ENCODE assay signal across 23 cellular contexts in genomic region chr15:58448906-58449305, GRCh38. TPM values are rescaled to one million over a fixed set of nuclear protein-coding genes. Genes with fewer than 3 reads are reported as not detected.
DNase-seq lines count a peak whose midpoint lies in the region; ATAC-seq, FAIRE-seq and TF ChIP-seq lines count a peak whose summit lies in the region.
"Had no signal": no experiment of that assay in that cellular context is flagged by ENCODE, and none has a peak within 500 bp of the region (broad histone marks: within the 10 kb centered on the region; RNA-seq: fewer than 3 reads in every experiment).

No MANE protein-coding gene starts in this region.

- H3K56ac ChIP-seq in H1 (replicated peaks; ENCODE audit: insufficient read length, low read depth, low read length): no peak overlapping the region

- no peak for ATAC-seq in stimulated activated naive CD8-positive, alpha-beta T cell treated with anti-CD3 and anti-CD28 coated beads, Interleukin-15, amount 100 ng/mL, for 72 hours
- ATAC-seq in right lobe of liver: no peak
- ATAC-seq in activated CD8-positive, alpha-beta T cell treated with anti-CD3 and anti-CD28 coated beads for 36 hours: no peak
- no peak for ATAC-seq in activated naive CD8-positive, alpha-beta T cell treated with anti-CD3 and anti-CD28 coated beads, Interleukin-2, amount 50 U/mL, for 24 hours
- ATAC-seq: HCT116 had no signal

- no peak overlapping the region for H3K4me3 ChIP-seq in SJCRH30
- H3K4me3 ChIP-seq in H1 (ENCODE audit: extremely low read depth in 1 of 4, insufficient read depth in 2 of 4, low read depth in 3 of 4, low read length in 4 of 4): no peak overlapping the region
- H3K4me3 ChIP-seq in right lobe of liver: no peak overlapping the region
- H3K4me3 ChIP-seq: BLaER1 treated with 17β-estradiol and CSF1 and Interleukin-3, amounts not matched to agents 10 nM and 100 nM had no signal

- H3K4me1 Mint-ChIP-seq in stimulated activated naive CD8-positive, alpha-beta T cell treated with anti-CD3 and anti-CD28 coated beads, Interleukin-15, Interleukin-2, amounts not matched to agents 100 ng/mL and 50 ng/mL, for 24 hours (ENCODE audit: low read depth): peaks cover 30% of the 10 kb centered on the region
- peaks cover 32% of the 10 kb centered on the region for H3K4me1 Mint-ChIP-seq in stimulated activated naive CD8-positive, alpha-beta T cell treated with anti-CD3 and anti-CD28 coated beads, Interleukin-15, amount 100 ng/mL, for 72 hours
- H3K4me1 Mint-ChIP-seq in activated CD8-positive, alpha-beta T cell treated with anti-CD3 and anti-CD28 coated beads for 36 hours (ENCODE audit: low read depth): peaks cover 16% of the 10 kb centered on the region
- H3K4me1 Mint-ChIP-seq in activated naive CD8-positive, alpha-beta T cell treated with anti-CD3 and anti-CD28 coated beads, Interleukin-2, amount 50 U/mL, for 24 hours: peaks cover 41% of the 10 kb centered on the region

- no peak overlapping the region for H3K4me2 ChIP-seq in H1 (ENCODE audit: insufficient read depth in 1 of 2, low read depth in 2 of 2, low read length in 2 of 2)

- no peak overlapping the region for H3K18ac ChIP-seq in H1 (ENCODE audit: extremely low read depth, low read length)

- H2BK15ac ChIP-seq in H1 (ENCODE audit: low read length): no peak overlapping the region

- H2AK5ac ChIP-seq in H1 (ENCODE audit: low read depth, low read length): no peak overlapping the region

- no peak overlapping the region for H3K4me3 Mint-ChIP-seq in stimulated activated naive CD8-positive, alpha-beta T cell treated with anti-CD3 and anti-CD28 coated beads, Interleukin-15, Interleukin-2, amounts not matched to agents 100 ng/mL and 50 ng/mL, for 24 hours
- H3K4me3 Mint-ChIP-seq in stimulated activated naive CD8-positive, alpha-beta T cell treated with anti-CD3 and anti-CD28 coated beads, Interleukin-15, amount 100 ng/mL, for 72 hours: no peak overlapping the region
- no peak overlapping the region for H3K4me3 Mint-ChIP-seq in activated CD8-positive, alpha-beta T cell treated with anti-CD3 and anti-CD28 coated beads for 36 hours
- H3K4me3 Mint-ChIP-seq in activated naive CD8-positive, alpha-beta T cell treated with anti-CD3 and anti-CD28 coated beads, Interleukin-2, amount 50 U/mL, for 24 hours: no peak overlapping the region
- H3K4me3 Mint-ChIP-seq: CD14-positive monocyte; CD4-positive, alpha-beta T cell; CD8-positive, alpha-beta memory T cell; H9; HFFc6 had no signal

- H2BK20ac ChIP-seq in H1 (ENCODE audit: low read length): no peak overlapping the region

- TF ChIP-seq CTCF in H1 (IDR thresholded peaks at IDR 0.05; ENCODE audit: control extremely low read depth in 1 of 3, insufficient read depth in 1 of 3, low read depth in 1 of 3, low read length in 3 of 3): no peak
- TF ChIP-seq CTCF in right lobe of liver (IDR thresholded peaks at IDR 0.05): no peak
- no peak for TF ChIP-seq CTCF in activated CD8-positive, alpha-beta T cell treated with anti-CD3 and anti-CD28 coated beads for 36 hours (IDR thresholded peaks at IDR 0.05)

- H2BK12ac ChIP-seq in H1 (ENCODE audit: low read depth, low read length): no peak overlapping the region

- 0 out of 2 replicates have a peak overlapping the region, but pooled peaks have one; percentile 26 for H2AFZ ChIP-seq in H1 (ENCODE audit: low read length)

- 93% methylated on average over 10 of the region's 10 CpGs; no CpG with 5 or more reads in 1 of the 2 experiments for WGBS in H1 (ENCODE audit: extremely low coverage in 1 of 2, insufficient coverage in 1 of 2, insufficient read length in 1 of 2, insufficient replicate concordance in 2 of 2, low coverage in 1 of 2, low lambda C conversion rate in 2 of 2, missing lambda C conversion rate in 1 of 2), 2 experiments
- WGBS in right lobe of liver (ENCODE audit: insufficient coverage, low coverage, low lambda C conversion rate, missing lambda C conversion rate): 73% methylated on average over 3 of the region's 10 CpGs

- H3K27ac ChIP-seq in SJCRH30: peak overlapping the region; percentile 60
- no peak overlapping the region for H3K27ac ChIP-seq in H1 (ENCODE audit: low read depth, low read length)
- no peak overlapping the region for H3K27ac ChIP-seq in right lobe of liver
- H3K27ac ChIP-seq: 22Rv1 had no signal

- no peak overlapping the region for H3K9ac ChIP-seq in H1 (replicated peaks in 1 of 4; ENCODE audit: extremely low read depth in 1 of 4, low read depth in 3 of 4, low read length in 3 of 4)

- H3K36me3 Mint-ChIP-seq in stimulated activated naive CD8-positive, alpha-beta T cell treated with anti-CD3 and anti-CD28 coated beads, Interleukin-15, Interleukin-2, amounts not matched to agents 100 ng/mL and 50 ng/mL, for 24 hours (ENCODE audit: low read depth): no peaks in the 10 kb centered on the region
- H3K36me3 Mint-ChIP-seq in activated CD8-positive, alpha-beta T cell treated with anti-CD3 and anti-CD28 coated beads for 36 hours (ENCODE audit: low read depth): peaks cover 5% of the 10 kb centered on the region
- H3K36me3 Mint-ChIP-seq in activated naive CD8-positive, alpha-beta T cell treated with anti-CD3 and anti-CD28 coated beads, Interleukin-2, amount 50 U/mL, for 24 hours (ENCODE audit: low read depth): no peaks in the 10 kb centered on the region
- H3K36me3 Mint-ChIP-seq: CD14-positive monocyte had no signal

- DNase-seq in stimulated activated naive CD8-positive, alpha-beta T cell treated with anti-CD3 and anti-CD28 coated beads, Interleukin-15, amount 100 ng/mL, for 72 hours: no peak
- DNase-seq in SJCRH30 (peak; percentile 79 to 91), H1 (ENCODE audit: low read depth in 1 of 2, low spot score in 2 of 2) (no peak), right lobe of liver (no peak), GDM1 (lab: John Stamatoyannopoulos, UW) (no peak)
- DNase-seq in activated CD8-positive, alpha-beta T cell treated with anti-CD3 and anti-CD28 coated beads for 36 hours: no peak
- DNase-seq in activated naive CD8-positive, alpha-beta T cell treated with anti-CD3 and anti-CD28 coated beads, Interleukin-2, amount 50 U/mL, for 24 hours: no peak
- DNase-seq: BE2C; CD4-positive, alpha-beta T cell; CD8-positive, alpha-beta memory T cell; DMS 273 treated with DMSO at 0.1 percent for 48 hours; DMS79; H9; HFFc6 had no signal

- no peaks in the 10 kb centered on the region for H3K27me3 Mint-ChIP-seq in stimulated activated naive CD8-positive, alpha-beta T cell treated with anti-CD3 and anti-CD28 coated beads, Interleukin-15, Interleukin-2, amounts not matched to agents 100 ng/mL and 50 ng/mL, for 24 hours
- no peaks in the 10 kb centered on the region for H3K27me3 Mint-ChIP-seq in stimulated activated naive CD8-positive, alpha-beta T cell treated with anti-CD3 and anti-CD28 coated beads, Interleukin-15, amount 100 ng/mL, for 72 hours
- H3K27me3 Mint-ChIP-seq in activated CD8-positive, alpha-beta T cell treated with anti-CD3 and anti-CD28 coated beads for 36 hours: no peaks in the 10 kb centered on the region
- H3K27me3 Mint-ChIP-seq in activated naive CD8-positive, alpha-beta T cell treated with anti-CD3 and anti-CD28 coated beads, Interleukin-2, amount 50 U/mL, for 24 hours: no peaks in the 10 kb centered on the region
- H3K27me3 Mint-ChIP-seq: CD4-positive, alpha-beta T cell had no signal

- H3K27me3 ChIP-seq in SJCRH30: no peaks in the 10 kb centered on the region
- no peaks in the 10 kb centered on the region for H3K27me3 ChIP-seq in H1 (replicated peaks in 1 of 4; ENCODE audit: control insufficient read depth in 3 of 4, extremely low read depth in 1 of 4, insufficient read depth in 3 of 4, low read length in 3 of 4)
- H3K27me3 ChIP-seq in right lobe of liver: no peaks in the 10 kb centered on the region
- H3K27me3 ChIP-seq: BE2C; BLaER1 treated with 17β-estradiol and CSF1 and Interleukin-3, amounts not matched to agents 10 nM and 100 nM had no signal

- no peak overlapping the region for H3K14ac ChIP-seq in H1 (ENCODE audit: insufficient read length)

- H4K8ac ChIP-seq in H1 (ENCODE audit: extremely low read depth, insufficient read depth, low read length): no peak overlapping the region

- TF ChIP-seq RAD21 in H1 (IDR thresholded peaks at IDR 0.05 in 1 of 2, conservative IDR thresholded peaks at IDR 0.05 in 1 of 2; ENCODE audit: low read depth in 2 of 2, low read length in 2 of 2): no peak

- H3K27ac Mint-ChIP-seq in stimulated activated naive CD8-positive, alpha-beta T cell treated with anti-CD3 and anti-CD28 coated beads, Interleukin-15, Interleukin-2, amounts not matched to agents 100 ng/mL and 50 ng/mL, for 24 hours: peak overlapping the region; percentile 69
- H3K27ac Mint-ChIP-seq in stimulated activated naive CD8-positive, alpha-beta T cell treated with anti-CD3 and anti-CD28 coated beads, Interleukin-15, amount 100 ng/mL, for 72 hours: no peak overlapping the region
- H3K27ac Mint-ChIP-seq in activated CD8-positive, alpha-beta T cell treated with anti-CD3 and anti-CD28 coated beads for 36 hours: no peak overlapping the region
- H3K27ac Mint-ChIP-seq in activated naive CD8-positive, alpha-beta T cell treated with anti-CD3 and anti-CD28 coated beads, Interleukin-2, amount 50 U/mL, for 24 hours: no peak overlapping the region
- H3K27ac Mint-ChIP-seq: CD4-positive, alpha-beta T cell; H9; HFFc6 had no signal

- no peak for TF ChIP-seq EP300 in H1 (IDR thresholded peaks at IDR 0.05; ENCODE audit: borderline replicate concordance in 1 of 2, low read depth in 2 of 2, low read length in 2 of 2)

- H3K79me2 ChIP-seq in H1 (ENCODE audit: control insufficient read depth in 1 of 2, insufficient read depth in 2 of 2, low read length in 2 of 2): no peaks in the 10 kb centered on the region

- POLR2A ChIA-PET in H1 (lab: Charles Lee; ENCODE audit: partially characterized antibody): no interaction called here
- POLR2A ChIA-PET in activated CD8-positive, alpha-beta T cell treated with anti-CD3 and anti-CD28 coated beads for 36 hours (lab: Charles Lee): no interaction called here

- no peak for FAIRE-seq in H1 (lab: Jason Lieb, UNC)
- FAIRE-seq: A204.1, D721Med, GM12892 had no signal

- H2BK120ac ChIP-seq in H1 (replicated peaks; ENCODE audit: low read depth, low read length): no peak overlapping the region

- intact Hi-C loops in right lobe of liver (cut with DNase I): no loop called here
- intact Hi-C loops in activated CD8-positive, alpha-beta T cell treated with anti-CD3 and anti-CD28 coated beads for 36 hours (cut with micrococcal nuclease): no loop called here

- H3K9me3 Mint-ChIP-seq in stimulated activated naive CD8-positive, alpha-beta T cell treated with anti-CD3 and anti-CD28 coated beads, Interleukin-15, Interleukin-2, amounts not matched to agents 100 ng/mL and 50 ng/mL, for 24 hours: no peaks in the 10 kb centered on the region
- no peaks in the 10 kb centered on the region for H3K9me3 Mint-ChIP-seq in stimulated activated naive CD8-positive, alpha-beta T cell treated with anti-CD3 and anti-CD28 coated beads, Interleukin-15, amount 100 ng/mL, for 72 hours
- H3K9me3 Mint-ChIP-seq in activated CD8-positive, alpha-beta T cell treated with anti-CD3 and anti-CD28 coated beads for 36 hours: no peaks in the 10 kb centered on the region
- H3K9me3 Mint-ChIP-seq in activated naive CD8-positive, alpha-beta T cell treated with anti-CD3 and anti-CD28 coated beads, Interleukin-2, amount 50 U/mL, for 24 hours: no peaks in the 10 kb centered on the region
- H3K9me3 Mint-ChIP-seq: CD4-positive, alpha-beta T cell; CD8-positive, alpha-beta memory T cell; H9; HFFc6 had no signal

- H3K79me1 ChIP-seq in H1 (ENCODE audit: low read depth, low read length): no peaks in the 10 kb centered on the region

- H3K23me2 ChIP-seq in H1 (ENCODE audit: low read depth, low read length): no peaks in the 10 kb centered on the region

- H3K23ac ChIP-seq in H1 (ENCODE audit: insufficient read length): no peak overlapping the region

- H4K20me1 ChIP-seq in H1 (replicated peaks in 1 of 2; ENCODE audit: control insufficient read depth in 1 of 2, insufficient read depth in 2 of 2, low read length in 2 of 2): no peaks in the 10 kb centered on the region
- H4K20me1 ChIP-seq: BLaER1 treated with 17β-estradiol and CSF1 and Interleukin-3, amounts not matched to agents 10 nM and 100 nM had no signal

- no peak overlapping the region for H3K4ac ChIP-seq in H1 (replicated peaks; ENCODE audit: insufficient read length, low read depth, low read length)

- no peaks in the 10 kb centered on the region for H3K9me3 ChIP-seq in SJCRH30 (replicated peaks)
- H3K9me3 ChIP-seq in H1 (ENCODE audit: insufficient read depth in 2 of 2, low read depth in 1 of 2, low read length in 1 of 2): no peaks in the 10 kb centered on the region
- H3K9me3 ChIP-seq in right lobe of liver: no peaks in the 10 kb centered on the region
- H3K9me3 ChIP-seq: BE2C had no signal

- CTCF ChIA-PET in H1 (lab: Charles Lee; ENCODE audit: partially characterized antibody): interaction anchor here (1.3 kb wide), 1 partner anchor 221 kb away, joined by 3 read pairs; no protein-coding TSS in a partner anchor
- CTCF ChIA-PET in activated CD8-positive, alpha-beta T cell treated with anti-CD3 and anti-CD28 coated beads for 36 hours (lab: Charles Lee): no interaction called here

- TF ChIP-seq POLR2A in H1 (IDR thresholded peaks at IDR 0.05; ENCODE audit: control extremely low read depth in 1 of 2, low read depth in 2 of 2, low read length in 2 of 2): no peak
- no peak for TF ChIP-seq POLR2A in right lobe of liver (IDR thresholded peaks at IDR 0.05)

- H4K91ac ChIP-seq in H1 (replicated peaks; ENCODE audit: insufficient read length, low read length): no peak overlapping the region

- 0 out of 2 replicates have a peak overlapping the region, but pooled peaks have one; percentile 21 for H2BK5ac ChIP-seq in H1 (ENCODE audit: low read depth, low read length)

- H3K4me1 ChIP-seq in SJCRH30 (peaks cover 48% of the 10 kb centered on the region), H1 (replicated peaks in 1 of 4; ENCODE audit: control insufficient read depth in 3 of 4, insufficient read depth in 4 of 4, low read length in 3 of 4) (peaks cover 0 to 5% (median 2%) of the 10 kb centered on the region in 4 experiments; a peak in 5 of 7 replicates), right lobe of liver (peaks cover 0 to 32% (median 14%) of the 10 kb centered on the region in 4 donors)
- H3K4me1 ChIP-seq: BE2C had no signal

- H3K36me3 ChIP-seq in SJCRH30: no peaks in the 10 kb centered on the region
- no peaks in the 10 kb centered on the region for H3K36me3 ChIP-seq in H1 (ENCODE audit: control insufficient read depth in 2 of 4, insufficient read depth in 4 of 4, low read length in 3 of 4)
- peaks cover 0 to 5% (median 0%) of the 10 kb centered on the region in 4 donors for H3K36me3 ChIP-seq in right lobe of liver
- H3K36me3 ChIP-seq: BE2C had no signal

- H4K5ac ChIP-seq in H1 (ENCODE audit: insufficient read length, low read depth, low read length): no peak overlapping the region

RNA-seq across cellular contexts. Expression of gene LIPC, which starts 17.1 kb away (rescaled TPM):
- 0.35 and 1.2 TPM in 2 replicates for total RNA-seq in SJCRH30 (2014; rRNA removed; shearing (Covaris generic))
- not detected in 2 replicates for total RNA-seq in H1 (2021; fragmentation: NEBNext Ultra II Directional; extraction: Animal tissue kit (Norgen Biotek cat#: 25700))
- polyA plus RNA-seq in H1 (2011; rRNA removed): not detected in 2 replicates
- polyA plus RNA-seq in H1 (2011; cell fraction: cytosol; rRNA removed): not detected
- not detected for polyA plus RNA-seq in H1 (2011; cell fraction: nucleus; rRNA removed)
- not detected in 4 replicates for polyA plus RNA-seq in H1 (2012, experiment 1 of 2)
- polyA plus RNA-seq in H1 (2012, experiment 2 of 2): not detected
- not detected for polyA plus RNA-seq in H1 (2013, experiment 1 of 2)
- polyA plus RNA-seq in H1 (2013, experiment 2 of 2): not detected
- polyA minus RNA-seq in H1 (2011; rRNA and poly(A)+ RNA removed): not detected in 2 replicates
- not detected for polyA minus RNA-seq in H1 (2011; cell fraction: cytosol; rRNA and poly(A)+ RNA removed)
- not detected for polyA minus RNA-seq in H1 (2011; cell fraction: nucleus; rRNA and poly(A)+ RNA removed)
- total RNA-seq in right lobe of liver: 100 to 1,000 TPM in 2 of 6 experiments, 10 to 100 TPM in 4; 31.1 to 213 (median 86.1) TPM
- total RNA-seq in activated CD8-positive, alpha-beta T cell treated with anti-CD3 and anti-CD28 coated beads for 36 hours: 1 to 10 TPM; 1.0 to 1.2 TPM
- total RNA-seq: G401, H9, HFFc6 had no signal

Comparison
In these comparisons a context has a peak if more than half of its experiments do, and no peak if none do; other contexts are left out.
1. DNase-seq: peak in SJCRH30 (2 of 2); none in stimulated activated naive CD8-positive, alpha-beta T cell treated with anti-CD3 and anti-CD28 coated beads, Interleukin-15, amount 100 ng/mL, for 72 hours (0 of 2), H1 (0 of 2), right lobe of liver (0 of 3), GDM1 (single experiment), activated CD8-positive, alpha-beta T cell treated with anti-CD3 and anti-CD28 coated beads for 36 hours (single experiment) and activated naive CD8-positive, alpha-beta T cell treated with anti-CD3 and anti-CD28 coated beads, Interleukin-2, amount 50 U/mL, for 24 hours (single experiment).
2. RNA of gene LIPC, which starts 17.1 kb away (total RNA-seq): 31.1 to 213 TPM in right lobe of liver; 1.0 to 1.2 TPM in activated CD8-positive, alpha-beta T cell treated with anti-CD3 and anti-CD28 coated beads for 36 hours, 0.35 to 1.2 TPM in SJCRH30 and not detected in H1; every median in the first group is over 10 times any median in the second.